Comparison of ENCODE assay signal across 10 cellular contexts in the genomic region with DNA sequence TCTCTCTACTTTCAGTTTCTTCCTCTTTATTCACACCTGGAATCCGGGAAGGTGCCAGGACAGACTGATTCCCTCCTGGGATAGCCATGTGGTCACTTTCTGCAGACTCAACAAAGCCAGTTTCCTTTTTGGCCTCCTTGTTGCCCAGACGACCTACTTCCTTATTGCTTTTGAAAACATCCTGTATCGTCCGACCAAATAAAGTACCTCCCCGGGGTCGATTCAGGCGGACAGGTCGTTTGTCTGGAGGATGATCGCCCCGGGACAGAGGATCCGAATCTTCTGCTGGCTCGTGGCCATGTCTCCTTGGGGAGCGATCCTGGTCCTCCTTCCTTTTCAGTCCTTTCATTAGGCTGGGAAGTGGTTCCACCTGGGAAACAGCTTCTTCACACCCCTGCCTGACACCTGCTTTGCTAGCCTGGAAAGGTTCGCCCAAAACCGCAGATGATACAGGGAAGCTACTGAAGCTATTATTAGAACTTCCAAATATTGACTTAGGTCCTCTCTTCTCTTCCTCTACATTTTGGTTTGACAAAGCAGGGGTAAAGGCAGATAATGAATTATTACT. TPM values are rescaled to one million over a fixed set of nuclear protein-coding genes. Genes with fewer than 3 reads are reported as not detected.
DNase-seq lines count a peak whose midpoint lies in the region; ATAC-seq, FAIRE-seq and TF ChIP-seq lines count a peak whose summit lies in the region.
"Had no signal": no experiment of that assay in that cellular context is flagged by ENCODE, and none has a peak within 500 bp of the region (broad histone marks: within the 10 kb centered on the region; RNA-seq: fewer than 3 reads in every experiment).

No MANE protein-coding gene starts in this region.

- H3K9me3 ChIP-seq in CD4-positive, CD25-positive, alpha-beta regulatory T cell (ENCODE audit: control insufficient read depth in 2 of 2, low read length in 2 of 2), result no peaks in the 10 kb centered on the region
- no peaks in the 10 kb centered on the region for H3K9me3 ChIP-seq in mucosa of stomach (ENCODE audit: control insufficient read depth, low read length)

- H3K4me3 ChIP-seq in CD4-positive, CD25-positive, alpha-beta regulatory T cell (ENCODE audit: low read depth, low read length), result peak overlapping the region; percentile 94
- no peak overlapping the region for H3K4me3 ChIP-seq in mucosa of stomach (ENCODE audit: low read length)

- no peak for ATAC-seq in CD4-positive, CD25-positive, alpha-beta regulatory T cell (ENCODE audit: low read depth in 2 of 2)
- ATAC-seq in HG03139 (IDR thresholded peaks at IDR 0.05; ENCODE audit: unreplicated experiment), result no peak

- intact Hi-C loops in activated T-helper 2 cell treated with anti-CD3 and anti-CD28 coated beads, Interferon-gamma antibody, Interleukin-2, Interleukin-4, amounts not matched to agents 10 μg/mL and 5 μg/mL and 100 μg/mL, durations not matched to agents 14 hours and 24 hours and 36 hours (cut with micrococcal nuclease), result no loop called here

- peak overlapping the region; percentile 11 for H3K9ac ChIP-seq in mucosa of stomach (ENCODE audit: low read length)

- peaks cover 55% of the 10 kb centered on the region for H3K4me1 ChIP-seq in CD4-positive, CD25-positive, alpha-beta regulatory T cell (ENCODE audit: control insufficient read depth, insufficient read depth, low read length, poor library complexity, severe bottlenecking)
- peaks cover 23% of the 10 kb centered on the region for H3K4me1 ChIP-seq in mucosa of stomach (ENCODE audit: control insufficient read depth, insufficient read depth, low read length)

- peaks cover 20 to 80% (median 46%) of the 10 kb centered on the region in 4 donors for H3K4me1 Mint-ChIP-seq in CD4-positive, CD25-positive, alpha-beta regulatory T cell
- peaks cover 26 to 36% (median 31%) of the 10 kb centered on the region in 3 donors for H3K4me1 Mint-ChIP-seq in IgD-negative memory B cell
- H3K4me1 Mint-ChIP-seq in activated T-helper 2 cell treated with anti-CD3 and anti-CD28 coated beads, Interferon-gamma antibody, Interleukin-2, Interleukin-4, amounts not matched to agents 10 μg/mL and 5 μg/mL and 100 μg/mL, durations not matched to agents 14 hours and 24 hours and 36 hours (ENCODE audit: low read depth), result peaks cover 38% of the 10 kb centered on the region

- H3K36me3 ChIP-seq in CD4-positive, CD25-positive, alpha-beta regulatory T cell (ENCODE audit: control insufficient read depth, insufficient read depth, low read length), result peaks cover 25% of the 10 kb centered on the region
- peaks cover 14% of the 10 kb centered on the region for H3K36me3 ChIP-seq in mucosa of stomach (ENCODE audit: control insufficient read depth, insufficient read depth, low read length)

- H3K27ac Mint-ChIP-seq in CD4-positive, CD25-positive, alpha-beta regulatory T cell, result peak overlapping the region; percentile 50 to 83 (median 75)
- peak overlapping the region in 2 of 3 donors; percentile 31 to 68 for H3K27ac Mint-ChIP-seq in IgD-negative memory B cell
- H3K27ac Mint-ChIP-seq in activated T-helper 2 cell treated with anti-CD3 and anti-CD28 coated beads, Interferon-gamma antibody, Interleukin-2, Interleukin-4, amounts not matched to agents 10 μg/mL and 5 μg/mL and 100 μg/mL, durations not matched to agents 14 hours and 24 hours and 36 hours, result peak overlapping the region; percentile 83

- H3K27ac ChIP-seq in CD4-positive, CD25-positive, alpha-beta regulatory T cell (ENCODE audit: insufficient read depth, low read length, poor library complexity, severe bottlenecking), result no peak overlapping the region

- H3K36me3 Mint-ChIP-seq in CD4-positive, CD25-positive, alpha-beta regulatory T cell, result peaks cover 33% of the 10 kb centered on the region
- peaks cover 2% of the 10 kb centered on the region for H3K36me3 Mint-ChIP-seq in IgD-negative memory B cell
- H3K36me3 Mint-ChIP-seq in activated T-helper 2 cell treated with anti-CD3 and anti-CD28 coated beads, Interferon-gamma antibody, Interleukin-2, Interleukin-4, amounts not matched to agents 10 μg/mL and 5 μg/mL and 100 μg/mL, durations not matched to agents 14 hours and 24 hours and 36 hours (ENCODE audit: low read depth), result peaks cover 64% of the 10 kb centered on the region

- in situ Hi-C loops in GM13977 (cut with MboI; ENCODE audit: low pct_unique_long_range_greater_than_20kb, low sequenced_read_pairs, unreplicated experiment), result no loop called here

- no peak for FAIRE-seq in urothelium cell line (lab: Jason Lieb, UNC)

- DNase-seq in CD4-positive, CD25-positive, alpha-beta regulatory T cell, result no peak
- DNase-seq in activated T-helper 2 cell treated with anti-CD3 and anti-CD28 coated beads, Interferon-gamma antibody, Interleukin-2, Interleukin-4, amounts not matched to agents 10 μg/mL and 5 μg/mL and 100 μg/mL, durations not matched to agents 14 hours and 24 hours and 36 hours (ENCODE audit: low spot score), result no peak
- DNase-seq in GDM1 (lab: John Stamatoyannopoulos, UW) (no peak), GM13977 (ENCODE audit: low spot score) (no peak), urothelium cell line (ENCODE audit: low spot score) (no peak)
- DNase-seq: activated CD4-positive, alpha-beta T cell treated with anti-CD3 and anti-CD28 coated beads, Interleukin-2, amount 50 U/mL, for 48 hours; foreskin fibroblast had no signal

- H3K9me3 Mint-ChIP-seq in CD4-positive, CD25-positive, alpha-beta regulatory T cell, result peaks cover 0 to 2% (median 0%) of the 10 kb centered on the region in 7 donors
- H3K9me3 Mint-ChIP-seq in IgD-negative memory B cell, result no peaks in the 10 kb centered on the region
- no peaks in the 10 kb centered on the region for H3K9me3 Mint-ChIP-seq in activated T-helper 2 cell treated with anti-CD3 and anti-CD28 coated beads, Interferon-gamma antibody, Interleukin-2, Interleukin-4, amounts not matched to agents 10 μg/mL and 5 μg/mL and 100 μg/mL, durations not matched to agents 14 hours and 24 hours and 36 hours

- no peak for TF ChIP-seq CTCF in GM13977 (IDR thresholded peaks at IDR 0.05; ENCODE audit: extremely low read depth, insufficient read depth, missing control alignments)

- H3K4me3 Mint-ChIP-seq in CD4-positive, CD25-positive, alpha-beta regulatory T cell, result peak overlapping the region; percentile 71 to 88 (median 78)
- peak overlapping the region; percentile 45 to 93 (median 78) for H3K4me3 Mint-ChIP-seq in IgD-negative memory B cell
- H3K4me3 Mint-ChIP-seq in activated T-helper 2 cell treated with anti-CD3 and anti-CD28 coated beads, Interferon-gamma antibody, Interleukin-2, Interleukin-4, amounts not matched to agents 10 μg/mL and 5 μg/mL and 100 μg/mL, durations not matched to agents 14 hours and 24 hours and 36 hours (ENCODE audit: low read depth), result peak overlapping the region; percentile 93

- H3K27me3 ChIP-seq in CD4-positive, CD25-positive, alpha-beta regulatory T cell (ENCODE audit: control insufficient read depth, insufficient read depth, low read length), result no peaks in the 10 kb centered on the region
- H3K27me3 ChIP-seq in mucosa of stomach (ENCODE audit: control insufficient read depth, insufficient read depth, low read length), result no peaks in the 10 kb centered on the region

- no peaks in the 10 kb centered on the region for H3K27me3 Mint-ChIP-seq in CD4-positive, CD25-positive, alpha-beta regulatory T cell
- H3K27me3 Mint-ChIP-seq in IgD-negative memory B cell, result no peaks in the 10 kb centered on the region
- no peaks in the 10 kb centered on the region for H3K27me3 Mint-ChIP-seq in activated T-helper 2 cell treated with anti-CD3 and anti-CD28 coated beads, Interferon-gamma antibody, Interleukin-2, Interleukin-4, amounts not matched to agents 10 μg/mL and 5 μg/mL and 100 μg/mL, durations not matched to agents 14 hours and 24 hours and 36 hours (ENCODE audit: low read depth)

RNA-seq across cellular contexts. Expression of gene MCM3AP, which starts 1.2 kb away (rescaled TPM):
- total RNA-seq in CD4-positive, CD25-positive, alpha-beta regulatory T cell, result 139 TPM
- 10 to 100 TPM; 30.7 to 47.2 (median 44.8) TPM for polyA plus RNA-seq in CD4-positive, CD25-positive, alpha-beta regulatory T cell
- polyA plus RNA-seq in IgD-negative memory B cell, result 48.5 TPM
- 123 and 138 TPM in 2 replicates for total RNA-seq in activated T-helper 2 cell treated with anti-CD3 and anti-CD28 coated beads, Interferon-gamma antibody, Interleukin-2, Interleukin-4, amounts not matched to agents 10 μg/mL and 5 μg/mL and 100 μg/mL, durations not matched to agents 14 hours and 24 hours and 36 hours

RNA-seq across cellular contexts. Expression of gene YBEY, which starts 2.0 kb away (rescaled TPM):
- total RNA-seq in CD4-positive, CD25-positive, alpha-beta regulatory T cell, result 10.9 TPM
- polyA plus RNA-seq in CD4-positive, CD25-positive, alpha-beta regulatory T cell, result 10 to 100 TPM; 13.6 to 18.3 (median 15.4) TPM
- 33.8 TPM for polyA plus RNA-seq in IgD-negative memory B cell
- 14.4 and 15.3 TPM in 2 replicates for total RNA-seq in activated T-helper 2 cell treated with anti-CD3 and anti-CD28 coated beads, Interferon-gamma antibody, Interleukin-2, Interleukin-4, amounts not matched to agents 10 μg/mL and 5 μg/mL and 100 μg/mL, durations not matched to agents 14 hours and 24 hours and 36 hours

RNA-seq across cellular contexts. Expression of gene C21orf58, which starts 39.5 kb away (rescaled TPM):
- 5.2 TPM for total RNA-seq in CD4-positive, CD25-positive, alpha-beta regulatory T cell
- under 1 TPM; 0.64 to 0.96 (median 0.83) TPM for polyA plus RNA-seq in CD4-positive, CD25-positive, alpha-beta regulatory T cell
- polyA plus RNA-seq in IgD-negative memory B cell, result 1.3 TPM
- 32.2 and 32.8 TPM in 2 replicates for total RNA-seq in activated T-helper 2 cell treated with anti-CD3 and anti-CD28 coated beads, Interferon-gamma antibody, Interleukin-2, Interleukin-4, amounts not matched to agents 10 μg/mL and 5 μg/mL and 100 μg/mL, durations not matched to agents 14 hours and 24 hours and 36 hours

RNA-seq across cellular contexts. Expression of gene PCNT, which starts 39.8 kb away (rescaled TPM):
- total RNA-seq in CD4-positive, CD25-positive, alpha-beta regulatory T cell, result 64.5 TPM
- 10 to 100 TPM in 2 of 4 donors, 1 to 10 TPM in 2; 5.3 to 13.7 (median 9.5) TPM for polyA plus RNA-seq in CD4-positive, CD25-positive, alpha-beta regulatory T cell
- 22.4 TPM for polyA plus RNA-seq in IgD-negative memory B cell
- 55.8 and 58.8 TPM in 2 replicates for total RNA-seq in activated T-helper 2 cell treated with anti-CD3 and anti-CD28 coated beads, Interferon-gamma antibody, Interleukin-2, Interleukin-4, amounts not matched to agents 10 μg/mL and 5 μg/mL and 100 μg/mL, durations not matched to agents 14 hours and 24 hours and 36 hours

RNA-seq across cellular contexts. Expression of gene LSS, which starts 55.6 kb away (rescaled TPM):
- total RNA-seq in CD4-positive, CD25-positive, alpha-beta regulatory T cell, result 51.6 TPM
- 10 to 100 TPM in 3 of 4 donors, 1 to 10 TPM in 1; 8.8 to 18.0 (median 12.3) TPM for polyA plus RNA-seq in CD4-positive, CD25-positive, alpha-beta regulatory T cell
- polyA plus RNA-seq in IgD-negative memory B cell, result 13.5 TPM
- total RNA-seq in activated T-helper 2 cell treated with anti-CD3 and anti-CD28 coated beads, Interferon-gamma antibody, Interleukin-2, Interleukin-4, amounts not matched to agents 10 μg/mL and 5 μg/mL and 100 μg/mL, durations not matched to agents 14 hours and 24 hours and 36 hours, result 28.5 and 30.5 TPM in 2 replicates
